19 cellular contexts compared by ENCODE assay signal in the genomic region with DNA sequence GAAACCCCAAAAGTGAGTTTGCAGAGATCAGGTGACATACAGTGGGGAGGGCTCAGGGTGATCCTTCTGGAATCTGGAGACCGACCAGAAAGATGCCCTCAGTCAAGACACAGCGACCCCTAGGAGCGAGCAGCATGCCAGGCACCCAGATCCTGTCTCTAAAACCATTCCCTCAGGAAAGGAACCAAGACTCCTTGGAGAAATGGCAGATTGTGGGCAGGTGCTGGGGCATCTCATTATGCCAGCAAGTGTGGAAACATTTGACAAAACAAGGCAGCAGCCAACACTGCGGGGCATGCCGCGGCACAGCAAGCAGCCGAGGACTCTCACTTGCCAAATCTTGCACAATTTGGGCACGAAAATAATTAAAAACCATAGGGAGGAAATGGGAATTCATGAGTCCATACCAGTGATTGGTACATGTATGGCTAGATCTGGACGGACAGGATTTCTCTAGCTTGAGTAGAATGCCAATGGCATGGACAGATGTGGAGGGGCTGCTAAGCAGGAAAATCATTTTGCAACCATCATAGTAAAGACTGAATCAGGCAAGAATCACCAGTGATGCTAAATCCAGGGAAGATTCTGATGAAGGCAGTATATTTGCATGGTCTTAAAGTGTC.
DNase-seq lines count a peak whose midpoint lies in the region; ATAC-seq, FAIRE-seq and TF ChIP-seq lines count a peak whose summit lies in the region.
"Had no signal": no experiment of that assay in that cellular context is flagged by ENCODE, and none has a peak within 500 bp of the region (broad histone marks: within the 10 kb centered on the region; RNA-seq: fewer than 3 reads in every experiment).

No MANE protein-coding gene starts in this region.

- no peak for DNase-seq in T-helper 2 cell treated with Interferon-gamma antibody and Interleukin-4, amounts not matched to agents 5 μg/mL and 100 μg/mL, for 36 hours (ENCODE audit: low spot score)
- DNase-seq in T-helper 2 cell (no peak), bronchial epithelial cell (ENCODE audit: low read depth) (peak; percentile 86), uterus (no peak)
- no peak for DNase-seq in naive thymus-derived CD4-positive, alpha-beta T cell
- no peak for DNase-seq in activated CD8-positive, alpha-beta memory T cell treated with anti-CD3 and anti-CD28 coated beads, Interleukin-2, amount 10 ng/mL, durations not matched to agents 7 days and 5 days
- DNase-seq: activated gamma-delta T cell; aorta; H7; midbrain; NCI-H187; NCI-H226; retina; stimulated activated CD4-positive, alpha-beta T cell treated with anti-CD3 and anti-CD28 coated beads, Interleukin-12 subunit alpha, Interleukin-12 subunit beta, amount 100 ng/mL, for 4 hours had no signal

- H3K9me3 Mint-ChIP-seq in T-helper 2 cell treated with Interferon-gamma antibody and Interleukin-4, amounts not matched to agents 5 μg/mL and 100 μg/mL, for 36 hours, result no peaks in the 10 kb centered on the region
- H3K9me3 Mint-ChIP-seq in naive thymus-derived CD4-positive, alpha-beta T cell, result no peaks in the 10 kb centered on the region
- H3K9me3 Mint-ChIP-seq in activated CD8-positive, alpha-beta memory T cell treated with anti-CD3 and anti-CD28 coated beads, Interleukin-2, amount 10 ng/mL, durations not matched to agents 7 days and 5 days (ENCODE audit: low read depth), result no peaks in the 10 kb centered on the region

- peak overlapping the region; percentile 3 for H3K27ac Mint-ChIP-seq in T-helper 2 cell treated with Interferon-gamma antibody and Interleukin-4, amounts not matched to agents 5 μg/mL and 100 μg/mL, for 36 hours
- H3K27ac Mint-ChIP-seq in naive thymus-derived CD4-positive, alpha-beta T cell, result peak overlapping the region in 7 of 9 donors; percentile 20 to 72 (median 66)
- H3K27ac Mint-ChIP-seq in activated CD8-positive, alpha-beta memory T cell treated with anti-CD3 and anti-CD28 coated beads, Interleukin-2, amount 10 ng/mL, durations not matched to agents 7 days and 5 days, result no peak overlapping the region

- H3K36me3 ChIP-seq in KOPT-K1 (ENCODE audit: insufficient read depth, low read length) (peaks cover 48% of the 10 kb centered on the region), bronchial epithelial cell (ENCODE audit: control insufficient read depth, insufficient read depth, low read length) (no peaks in the 10 kb centered on the region), uterus (no peaks in the 10 kb centered on the region)
- H3K36me3 ChIP-seq in naive thymus-derived CD4-positive, alpha-beta T cell (ENCODE audit: control insufficient read depth in 2 of 3, insufficient read depth in 3 of 3, low read length in 3 of 3), result no peaks in the 10 kb centered on the region
- H3K36me3 ChIP-seq: neutrophil had no signal

- FAIRE-seq in bronchial epithelial cell (lab: Jason Lieb, UNC), result peak; percentile 85

- peak; percentile 56 for TF ChIP-seq CTCF in bronchial epithelial cell (IDR thresholded peaks at IDR 0.05; ENCODE audit: insufficient read depth, low read length, severe bottlenecking)
- no peak for TF ChIP-seq CTCF in uterus (IDR thresholded peaks at IDR 0.05)

- CTCF ChIA-PET in naive thymus-derived CD4-positive, alpha-beta T cell (lab: Charles Lee), result no interaction called here
- CTCF ChIA-PET in activated CD8-positive, alpha-beta memory T cell treated with anti-CD3 and anti-CD28 coated beads, Interleukin-2, amount 10 ng/mL, durations not matched to agents 7 days and 5 days (lab: Charles Lee), result no interaction called here

- no peaks in the 10 kb centered on the region for H3K36me3 Mint-ChIP-seq in T-helper 2 cell treated with Interferon-gamma antibody and Interleukin-4, amounts not matched to agents 5 μg/mL and 100 μg/mL, for 36 hours (ENCODE audit: low read depth)
- H3K36me3 Mint-ChIP-seq in naive thymus-derived CD4-positive, alpha-beta T cell, result peaks cover 0 to 5% (median 0%) of the 10 kb centered on the region in 5 donors
- no peaks in the 10 kb centered on the region for H3K36me3 Mint-ChIP-seq in activated CD8-positive, alpha-beta memory T cell treated with anti-CD3 and anti-CD28 coated beads, Interleukin-2, amount 10 ng/mL, durations not matched to agents 7 days and 5 days

- peaks cover 0 to 24% of the 10 kb centered on the region in 2 donors for H3K4me1 ChIP-seq in naive thymus-derived CD4-positive, alpha-beta T cell (ENCODE audit: control insufficient read depth in 2 of 2, insufficient read depth in 2 of 2, low read length in 2 of 2)
- no peaks in the 10 kb centered on the region for H3K4me1 ChIP-seq in uterus

- peak overlapping the region; percentile 67 for H3K27ac ChIP-seq in KOPT-K1 (ENCODE audit: low read depth, low read length, poor library complexity, severe bottlenecking)
- H3K27ac ChIP-seq in naive thymus-derived CD4-positive, alpha-beta T cell (ENCODE audit: low read depth, low read length), result no peak overlapping the region
- no peak overlapping the region for H3K27ac ChIP-seq in uterus
- H3K27ac ChIP-seq: 22Rv1, neutrophil, thoracic aorta had no signal

- H3K27me3 ChIP-seq in bronchial epithelial cell (ENCODE audit: control insufficient read depth, insufficient read depth, low read length) (no peaks in the 10 kb centered on the region), uterus (no peaks in the 10 kb centered on the region)
- no peaks in the 10 kb centered on the region for H3K27me3 ChIP-seq in naive thymus-derived CD4-positive, alpha-beta T cell (ENCODE audit: control insufficient read depth in 2 of 2, insufficient read depth in 2 of 2, low read length in 2 of 2)

- POLR2A ChIA-PET in naive thymus-derived CD4-positive, alpha-beta T cell (lab: Charles Lee), result no interaction called here

- H3K9me3 ChIP-seq in KOPT-K1 (ENCODE audit: insufficient read depth, low read length, poor library complexity, severe bottlenecking) (no peaks in the 10 kb centered on the region), uterus (no peaks in the 10 kb centered on the region)
- no peaks in the 10 kb centered on the region for H3K9me3 ChIP-seq in naive thymus-derived CD4-positive, alpha-beta T cell (ENCODE audit: control insufficient read depth in 2 of 3, low read length in 3 of 3)
- H3K9me3 ChIP-seq: neutrophil, thoracic aorta had no signal

- H3K4me3 ChIP-seq in bronchial epithelial cell (ENCODE audit: low read depth, low read length) (no peak overlapping the region), uterus (no peak overlapping the region)
- no peak overlapping the region for H3K4me3 ChIP-seq in naive thymus-derived CD4-positive, alpha-beta T cell (ENCODE audit: low read length)
- H3K4me3 ChIP-seq: thoracic aorta had no signal

- intact Hi-C loops in naive thymus-derived CD4-positive, alpha-beta T cell (cut with micrococcal nuclease), result no loop called here
- intact Hi-C loops in uterus (cut with DNase I; ENCODE audit: low total_unique reads), result no loop called here

- ATAC-seq in naive thymus-derived CD4-positive, alpha-beta T cell, result no peak
- no peak for ATAC-seq in activated CD4-positive, CD25-positive, alpha-beta regulatory T cell treated with anti-CD3 and anti-CD28 coated beads, Interleukin-2, amount 50 U/mL, for 24 hours
- no peak for ATAC-seq in activated CD8-positive, alpha-beta memory T cell treated with anti-CD3 and anti-CD28 coated beads, Interleukin-2, amount 10 ng/mL, durations not matched to agents 7 days and 5 days

- TF ChIP-seq POLR2A in uterus (IDR thresholded peaks at IDR 0.05), result no peak

- no peaks in the 10 kb centered on the region for H3K27me3 Mint-ChIP-seq in T-helper 2 cell treated with Interferon-gamma antibody and Interleukin-4, amounts not matched to agents 5 μg/mL and 100 μg/mL, for 36 hours (ENCODE audit: low read depth)
- H3K27me3 Mint-ChIP-seq in naive thymus-derived CD4-positive, alpha-beta T cell, result no peaks in the 10 kb centered on the region
- no peaks in the 10 kb centered on the region for H3K27me3 Mint-ChIP-seq in activated CD8-positive, alpha-beta memory T cell treated with anti-CD3 and anti-CD28 coated beads, Interleukin-2, amount 10 ng/mL, durations not matched to agents 7 days and 5 days

- H3K4me1 Mint-ChIP-seq in T-helper 2 cell treated with Interferon-gamma antibody and Interleukin-4, amounts not matched to agents 5 μg/mL and 100 μg/mL, for 36 hours (ENCODE audit: low read depth), result peaks cover 14% of the 10 kb centered on the region
- peaks cover 18 to 38% (median 37%) of the 10 kb centered on the region in 7 donors for H3K4me1 Mint-ChIP-seq in naive thymus-derived CD4-positive, alpha-beta T cell
- peaks cover 23% of the 10 kb centered on the region for H3K4me1 Mint-ChIP-seq in activated CD8-positive, alpha-beta memory T cell treated with anti-CD3 and anti-CD28 coated beads, Interleukin-2, amount 10 ng/mL, durations not matched to agents 7 days and 5 days

- H3K4me3 Mint-ChIP-seq in T-helper 2 cell treated with Interferon-gamma antibody and Interleukin-4, amounts not matched to agents 5 μg/mL and 100 μg/mL, for 36 hours, result no peak overlapping the region
- H3K4me3 Mint-ChIP-seq in naive thymus-derived CD4-positive, alpha-beta T cell, result peak overlapping the region; percentile 47 to 80 (median 71)
- H3K4me3 Mint-ChIP-seq in activated CD8-positive, alpha-beta memory T cell treated with anti-CD3 and anti-CD28 coated beads, Interleukin-2, amount 10 ng/mL, durations not matched to agents 7 days and 5 days, result no peak overlapping the region

Comparison
In these comparisons a context has a peak if more than half of its experiments do, and no peak if none do; other contexts are left out.
1. H3K4me3 Mint-ChIP-seq: peak in naive thymus-derived CD4-positive, alpha-beta T cell (10 of 10); none in T-helper 2 cell treated with Interferon-gamma antibody and Interleukin-4, amounts not matched to agents 5 μg/mL and 100 μg/mL, for 36 hours (single experiment) and activated CD8-positive, alpha-beta memory T cell treated with anti-CD3 and anti-CD28 coated beads, Interleukin-2, amount 10 ng/mL, durations not matched to agents 7 days and 5 days (single experiment).